Comparison of ENCODE assay signal across 25 cellular contexts in the genomic region with DNA sequence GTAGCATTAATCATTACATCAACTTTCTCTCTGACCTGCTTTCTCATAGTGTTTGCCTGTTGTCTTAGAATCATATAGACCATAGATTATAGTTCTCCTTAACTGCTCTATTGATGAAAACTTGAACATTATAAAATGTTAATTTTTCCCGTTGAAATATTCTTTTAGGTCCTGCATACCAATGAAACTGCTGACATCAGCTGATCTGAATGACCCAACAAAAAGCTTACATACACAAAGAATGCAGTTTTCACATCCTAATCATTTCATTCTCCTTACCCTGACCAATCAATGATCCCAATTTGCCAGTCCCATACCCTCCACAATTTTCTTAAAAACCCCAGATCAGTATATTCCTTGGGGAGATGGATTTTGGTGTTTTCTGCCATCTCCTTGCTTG.
DNase-seq lines count a peak whose midpoint lies in the region; ATAC-seq, FAIRE-seq and TF ChIP-seq lines count a peak whose summit lies in the region.
"Had no signal": no experiment of that assay in that cellular context is flagged by ENCODE, and none has a peak within 500 bp of the region (broad histone marks: within the 10 kb centered on the region; RNA-seq: fewer than 3 reads in every experiment).

No MANE protein-coding gene starts in this region.

- no peaks in the 10 kb centered on the region for H3K27me3 ChIP-seq in HepG2 (ENCODE audit: control insufficient read depth in 1 of 2, insufficient read depth in 2 of 2, low read length in 2 of 2)
- no peaks in the 10 kb centered on the region for H3K27me3 ChIP-seq in right lobe of liver
- no peaks in the 10 kb centered on the region for H3K27me3 ChIP-seq in K562 (ENCODE audit: control insufficient read depth in 2 of 2, insufficient read depth in 2 of 2, low read length in 2 of 2)
- H3K27me3 ChIP-seq in tibial artery: no peaks in the 10 kb centered on the region
- H3K27me3 ChIP-seq: BE2C, BLaER1 had no signal

- H3K27ac Mint-ChIP-seq in naive thymus-derived CD8-positive, alpha-beta T cell: no peak overlapping the region
- H3K27ac Mint-ChIP-seq: CD14-positive monocyte; CD4-positive, alpha-beta memory T cell; CD4-positive, CD25-positive, alpha-beta regulatory T cell; CD8-positive, alpha-beta memory T cell had no signal

- no peaks in the 10 kb centered on the region for H3K4me1 Mint-ChIP-seq in naive thymus-derived CD8-positive, alpha-beta T cell
- H3K4me1 Mint-ChIP-seq: CD14-positive monocyte; CD4-positive, alpha-beta memory T cell; CD4-positive, CD25-positive, alpha-beta regulatory T cell; CD8-positive, alpha-beta memory T cell had no signal

- TF ChIP-seq CTCF in HepG2 (CRISPR knock-in tag; IDR thresholded peaks at IDR 0.05) (no peak), right lobe of liver (IDR thresholded peaks at IDR 0.05) (no peak), K562 (IDR thresholded peaks at IDR 0.05 in 2 of 3, conservative IDR thresholded peaks at IDR 0.05 in 1 of 3; ENCODE audit: insufficient read depth in 2 of 3, low read depth in 1 of 3, low read length in 3 of 3) (no peak), tibial artery (IDR thresholded peaks at IDR 0.05) (no peak)

- no peaks in the 10 kb centered on the region for H3K36me3 ChIP-seq in HepG2 (replicated peaks in 1 of 2; ENCODE audit: control insufficient read depth in 1 of 2, insufficient read depth in 2 of 2, low read length in 2 of 2)
- H3K36me3 ChIP-seq in right lobe of liver: no peaks in the 10 kb centered on the region
- H3K36me3 ChIP-seq in K562 (ENCODE audit: control insufficient read depth, insufficient read depth, low read length): no peaks in the 10 kb centered on the region
- no peaks in the 10 kb centered on the region for H3K36me3 ChIP-seq in tibial artery
- H3K36me3 ChIP-seq: BE2C, BLaER1 had no signal

- FAIRE-seq in HepG2 (lab: Jason Lieb, UNC): no peak
- FAIRE-seq in K562 (lab: Jason Lieb, UNC): no peak
- FAIRE-seq: GM12878, GM12892, GM18507 had no signal

- H3K4me1 ChIP-seq in HepG2 (ENCODE audit: insufficient read depth, low read length) (no peaks in the 10 kb centered on the region), right lobe of liver (peaks cover 0 to 6% (median 0%) of the 10 kb centered on the region in 4 donors), K562 (replicated peaks in 1 of 2; ENCODE audit: control insufficient read depth in 2 of 2, insufficient read depth in 2 of 2, low read length in 2 of 2) (no peaks in the 10 kb centered on the region), tibial artery (no peaks in the 10 kb centered on the region)
- H3K4me1 ChIP-seq: BE2C, BLaER1 had no signal

- H3K4me3 Mint-ChIP-seq in naive thymus-derived CD8-positive, alpha-beta T cell: no peak overlapping the region
- H3K4me3 Mint-ChIP-seq: CD14-positive monocyte; CD4-positive, alpha-beta memory T cell; CD4-positive, CD25-positive, alpha-beta regulatory T cell; CD8-positive, alpha-beta memory T cell had no signal

- H4K20me1 ChIP-seq in HepG2 (ENCODE audit: insufficient read depth, low read length): no peaks in the 10 kb centered on the region
- no peaks in the 10 kb centered on the region for H4K20me1 ChIP-seq in K562 (replicated peaks; ENCODE audit: control insufficient read depth, insufficient read depth, low read length)
- H4K20me1 ChIP-seq: BLaER1 had no signal

- H3K9me3 Mint-ChIP-seq in naive thymus-derived CD8-positive, alpha-beta T cell: peaks cover 0 to 15% (median 0%) of the 10 kb centered on the region in 9 donors

- in situ Hi-C loops in HepG2 (cut with HindIII; ENCODE audit: extremely low pct_ligation_motif_present, low pct_unique_long_range_greater_than_20kb) (no loop called here), K562 (cut with MboI) (no loop called here)

- 0% methylated on average over 1 of the region's 1 CpG for WGBS in HepG2 (ENCODE audit: low lambda C conversion rate)
- 67% methylated on average over 1 of the region's 1 CpG for WGBS in right lobe of liver (ENCODE audit: insufficient coverage, low coverage, low lambda C conversion rate, missing lambda C conversion rate)
- WGBS in K562 (ENCODE audit: insufficient coverage, low coverage, missing lambda C conversion rate): 0% methylated on average over 1 of the region's 1 CpG

- BruUV-seq in HepG2 (replicated peaks; lab: Mats Ljungman, UMichigan) (no TSS peak), K562 (replicated peaks; lab: Mats Ljungman, UMichigan) (no TSS peak)

- TF ChIP-seq RAD21 in HepG2 (CRISPR knock-in tag; IDR thresholded peaks at IDR 0.05) (no peak), K562 (CRISPR knock-in tag; conservative IDR thresholded peaks at IDR 0.05 in 1 of 2, IDR thresholded peaks at IDR 0.05 in 1 of 2) (no peak)

- CTCF ChIA-PET in HepG2 (lab: Yijun Ruan, JAX; ENCODE audit: low intra/inter-chr PET ratio, low total read pairs): no interaction called here
- CTCF ChIA-PET in K562 (lab: Yijun Ruan, JAX; ENCODE audit: low intra/inter-chr PET ratio): no interaction called here

- no peak overlapping the region for H3K4me3 ChIP-seq in HepG2 (replicated peaks in 1 of 3; ENCODE audit: insufficient read depth in 1 of 3, low read depth in 2 of 3, low read length in 3 of 3)
- H3K4me3 ChIP-seq in right lobe of liver: no peak overlapping the region
- H3K4me3 ChIP-seq in K562: no peak overlapping the region
- H3K4me3 ChIP-seq in tibial artery: no peak overlapping the region
- H3K4me3 ChIP-seq: BLaER1, GM12878 had no signal

- no peaks in the 10 kb centered on the region for H3K9me1 ChIP-seq in K562 (ENCODE audit: control insufficient read depth, insufficient read depth, low read length)

- H3K4me2 ChIP-seq in HepG2 (ENCODE audit: low read depth, low read length): no peak overlapping the region
- no peak overlapping the region for H3K4me2 ChIP-seq in K562 (ENCODE audit: insufficient read depth, low read length)
- H3K4me2 ChIP-seq: BLaER1 had no signal

- H2AFZ ChIP-seq in HepG2 (ENCODE audit: low read length) (no peak overlapping the region), K562 (ENCODE audit: low read depth, low read length) (no peak overlapping the region)

- H3K27ac ChIP-seq in HepG2 (ENCODE audit: extremely low read length, insufficient read depth, low read length) (no peak overlapping the region), right lobe of liver (no peak overlapping the region), K562 (ENCODE audit: extremely low read depth, low read depth, low read length) (no peak overlapping the region), tibial artery (no peak overlapping the region)
- H3K27ac ChIP-seq: 22Rv1, BLaER1 had no signal

- H3K79me2 ChIP-seq in HepG2 (ENCODE audit: insufficient read depth, low read length) (no peaks in the 10 kb centered on the region), K562 (ENCODE audit: control insufficient read depth, insufficient read depth, low read length) (no peaks in the 10 kb centered on the region)

- peaks cover 0 to 4% (median 0%) of the 10 kb centered on the region in 5 donors for H3K27me3 Mint-ChIP-seq in naive thymus-derived CD8-positive, alpha-beta T cell
- H3K27me3 Mint-ChIP-seq: CD4-positive, alpha-beta memory T cell; CD4-positive, CD25-positive, alpha-beta regulatory T cell; CD8-positive, alpha-beta memory T cell had no signal

- no peak overlapping the region for H3K9ac ChIP-seq in HepG2 (ENCODE audit: insufficient read depth, low read depth, low read length)
- H3K9ac ChIP-seq in K562 (ENCODE audit: insufficient read depth in 1 of 2, low read depth in 2 of 2, low read length in 2 of 2): no peak overlapping the region
- H3K9ac ChIP-seq: BLaER1 had no signal

- intact Hi-C loops in HepG2 (cut with micrococcal nuclease; ENCODE audit: unreplicated experiment) (no loop called here), right lobe of liver (cut with DNase I) (no loop called here), K562 (cut with micrococcal nuclease) (no loop called here), tibial artery (cut with DNase I; ENCODE audit: low total_unique reads) (no loop called here)

- DNase-seq in HepG2 (ENCODE audit: low spot score) (no peak), right lobe of liver (no peak), K562 (ENCODE audit: extremely low read depth in 1 of 4, low spot score in 3 of 4) (no peak), tibial artery (no peak)
- no peak for DNase-seq in naive thymus-derived CD8-positive, alpha-beta T cell
- DNase-seq: ACHN; BE2C; C1 segment of cervical spinal cord; CD4-positive, alpha-beta memory T cell; CD4-positive, CD25-positive, alpha-beta regulatory T cell; CD8-positive, alpha-beta memory T cell; COR-L47; DMS 273 treated with DMSO at 0.1 percent for 48 hours; DMS153; DMS53; DMS79; DND-41; EL; GDM1 had no signal

- TF ChIP-seq POLR2A in HepG2 (IDR thresholded peaks at IDR 0.05; ENCODE audit: insufficient read depth in 1 of 2, low read depth in 2 of 2, low read length in 2 of 2): no peak
- TF ChIP-seq POLR2A in right lobe of liver (IDR thresholded peaks at IDR 0.05): no peak
- TF ChIP-seq POLR2A in K562 (conservative IDR thresholded peaks at IDR 0.05): no peak

- H3K9me3 ChIP-seq in HepG2 (ENCODE audit: low read length): no peaks in the 10 kb centered on the region
- H3K9me3 ChIP-seq in right lobe of liver: no peaks in the 10 kb centered on the region
- peaks cover 2% of the 10 kb centered on the region; the same call in 1 of the 2 replicates for H3K9me3 ChIP-seq in K562 (replicated peaks; ENCODE audit: control insufficient read depth, insufficient read depth, low read depth, low read length)
- peaks cover 0 to 3% (median 0%) of the 10 kb centered on the region in 3 donors for H3K9me3 ChIP-seq in tibial artery
- H3K9me3 ChIP-seq: BE2C, BLaER1 had no signal

- H3K36me3 Mint-ChIP-seq in naive thymus-derived CD8-positive, alpha-beta T cell: no peaks in the 10 kb centered on the region
- H3K36me3 Mint-ChIP-seq: CD14-positive monocyte; CD4-positive, alpha-beta memory T cell; CD4-positive, CD25-positive, alpha-beta regulatory T cell had no signal

- no peak for ATAC-seq in HepG2
- no peak for ATAC-seq in right lobe of liver
- no peak for ATAC-seq in K562
- ATAC-seq in naive thymus-derived CD8-positive, alpha-beta T cell: no peak
- ATAC-seq: GM12878 had no signal

- POLR2A ChIA-PET in HepG2 (lab: Yijun Ruan, JAX) (no interaction called here), K562 (lab: Yijun Ruan, JAX) (no interaction called here)
- POLR2A ChIA-PET in naive thymus-derived CD8-positive, alpha-beta T cell (lab: Charles Lee): no interaction called here

- TF ChIP-seq EP300 in HepG2 (IDR thresholded peaks at IDR 0.05; ENCODE audit: low read depth in 2 of 2, low read length in 2 of 2) (no peak), HepG2 (CRISPR knock-in tag; IDR thresholded peaks at IDR 0.05; ENCODE audit: borderline replicate concordance) (no peak), K562 (IDR thresholded peaks at IDR 0.05; ENCODE audit: low read length) (no peak)

TF ChIP-seq in HepG2, 621 proteins besides CTCF, POLR2A, EP300 and RAD21:
- TF ChIP-seq MAFK (conservative IDR thresholded peaks at IDR 0.05 in 1 of 2, IDR thresholded peaks at IDR 0.05 in 1 of 2; ENCODE audit: low read length in 2 of 2) (peak; percentile 93 to 98), CBX5 (CRISPR knock-in tag; IDR thresholded peaks at IDR 0.05; ENCODE audit: borderline replicate concordance) (no peak), MAFF (IDR thresholded peaks at IDR 0.05; ENCODE audit: low read depth, low read length) (peak; percentile 97)
TF ChIP-seq in HepG2: peak in this region for 2.

TF ChIP-seq in K562, 482 proteins besides CTCF, POLR2A, EP300 and RAD21 (continues in another document):
- peak; percentile 33; the same call in 1 of the 2 replicates for TF ChIP-seq MAFG (tag; conservative IDR thresholded peaks at IDR 0.05)
- no peak for TF ChIP-seq RNF2 (IDR thresholded peaks at IDR 0.05)
- TF ChIP-seq JUNB (CRISPR knock-in tag; conservative IDR thresholded peaks at IDR 0.05): no peak
- TF ChIP-seq YBX1 (IDR thresholded peaks at IDR 0.05): no peak

Comparison
In these comparisons a context has a peak if more than half of its experiments do, and no peak if none do; other contexts are left out.
1. Of the 241 proteins assayed by ChIP-seq in both HepG2 and K562: peak only in HepG2: none; only in K562: MAFG; in both: MAFF and MAFK; in neither: 238.